In genomic region chr3:10288575-10288960, GRCh38 we compare ENCODE assay signal across 30 cellular contexts. TPM values are rescaled to one million over a fixed set of nuclear protein-coding genes. Genes with fewer than 3 reads are reported as not detected.
"Had no signal": no experiment of that assay in that cellular context is flagged by ENCODE, and none has a peak within 500 bp of the region (broad histone marks: within the 10 kb centered on the region; RNA-seq: fewer than 3 reads in every experiment).

No MANE protein-coding gene starts in this region.

- DNase-seq: colonic mucosa; effector CD8-positive, alpha-beta T cell; endodermal cell; foreskin fibroblast; gastrocnemius medialis; mucosa of descending colon; naive B cell; stimulated activated CD4-positive, alpha-beta T cell treated with anti-CD3 and anti-CD28 coated beads, Interleukin-12 subunit alpha, Interleukin-12 subunit beta, amount 100 ng/mL, for 4 hours; stimulated activated CD4-positive, alpha-beta T cell treated with anti-CD3 and anti-CD28 coated beads, Interleukin-2, amount 100 ng/mL, for 24 hours; stimulated activated CD4-positive, alpha-beta T cell treated with anti-CD3 and anti-CD28 coated beads, Interleukin-4, amount 100 ng/mL, for 24 hours; stimulated activated naive CD8-positive, alpha-beta T cell treated with anti-CD3 and anti-CD28 coated beads, Interleukin-15, Interleukin-2, amounts not matched to agents 100 U/mL and 50 U/mL, for 24 hours; testis; tibial artery had no signal

- H3K4me2 ChIP-seq: neural progenitor cell, smooth muscle cell had no signal

- H3K27ac Mint-ChIP-seq: dendritic cell treated with granulocyte-macrophage colony-stimulating factor and Interleukin-4, amounts not matched to agents 40 ng/mL and 50 ng/mL, for 4 days; endodermal cell; mesothelial cell of epicardium; natural killer cell treated with Interleukin-12 subunit alpha and Interleukin-12 subunit beta and Interleukin-15 and Interleukin-18, amount 100 ng/mL, for 72 hours; neural progenitor cell; stimulated activated memory B cell treated with anti-CD40 and anti-IgM and Interleukin-4, amounts not matched to agents 10 μg/mL and 1 μg/mL and 100 μg/mL, for 72 hours; type B pancreatic cell had no signal

- H3K9ac ChIP-seq: neural progenitor cell had no signal

- H3K4me3 ChIP-seq: colonic mucosa, gastrocnemius medialis, lung, mucosa of descending colon, neural progenitor cell, prostate gland, right atrium auricular region, smooth muscle cell, testis, tibial artery had no signal

- H3K27ac ChIP-seq: colonic mucosa, epithelial cell of prostate, gastrocnemius medialis, neural progenitor cell, prostate gland, right atrium auricular region, testis, tibial artery had no signal

- H3K4me1 Mint-ChIP-seq: mesothelial cell of epicardium had no signal

- H2AFZ ChIP-seq: neural progenitor cell had no signal

- H3K4me3 Mint-ChIP-seq: dendritic cell treated with granulocyte-macrophage colony-stimulating factor and Interleukin-4, amounts not matched to agents 40 ng/mL and 50 ng/mL, for 4 days; endodermal cell; memory B cell; mesothelial cell of epicardium; naive B cell; natural killer cell treated with Interleukin-12 subunit alpha and Interleukin-12 subunit beta and Interleukin-15 and Interleukin-18, amount 100 ng/mL, for 72 hours; neural progenitor cell; stimulated activated memory B cell treated with anti-CD40 and anti-IgM and Interleukin-4, amounts not matched to agents 10 μg/mL and 1 μg/mL and 100 μg/mL, for 72 hours; type B pancreatic cell had no signal

- H3K9me3 Mint-ChIP-seq: dendritic cell treated with granulocyte-macrophage colony-stimulating factor and Interleukin-4, amounts not matched to agents 40 ng/mL and 50 ng/mL, for 4 days; endodermal cell; memory B cell; mesothelial cell of epicardium; naive B cell; natural killer cell treated with Interleukin-12 subunit alpha and Interleukin-12 subunit beta and Interleukin-15 and Interleukin-18, amount 100 ng/mL, for 72 hours; neural progenitor cell; stimulated activated memory B cell treated with anti-CD40 and anti-IgM and Interleukin-4, amounts not matched to agents 10 μg/mL and 1 μg/mL and 100 μg/mL, for 72 hours; type B pancreatic cell had no signal

- H3K27me3 ChIP-seq: colonic mucosa, gastrocnemius medialis, neural progenitor cell, right atrium auricular region, testis, tibial artery had no signal

- ATAC-seq: esophagus mucosa; gastrocnemius medialis; left lobe of liver; mucosa of descending colon; natural killer cell treated with Interleukin-12 subunit alpha and Interleukin-12 subunit beta and Interleukin-15 and Interleukin-18, amount 100 ng/mL, for 72 hours; sciatic nerve; stimulated activated memory B cell treated with anti-CD40 and anti-IgM and Interleukin-4, amounts not matched to agents 10 μg/mL and 1 μg/mL and 100 μg/mL, for 72 hours; stimulated activated naive CD8-positive, alpha-beta T cell treated with anti-CD3 and anti-CD28 coated beads, Interleukin-15, Interleukin-2, amounts not matched to agents 100 U/mL and 50 U/mL, for 24 hours had no signal

- H3K4me1 ChIP-seq: colonic mucosa, gastrocnemius medialis, prostate gland, testis, tibial artery had no signal

- H3K27me3 Mint-ChIP-seq: dendritic cell treated with granulocyte-macrophage colony-stimulating factor and Interleukin-4, amounts not matched to agents 40 ng/mL and 50 ng/mL, for 4 days; memory B cell; naive B cell; natural killer cell treated with Interleukin-12 subunit alpha and Interleukin-12 subunit beta and Interleukin-15 and Interleukin-18, amount 100 ng/mL, for 72 hours; stimulated activated memory B cell treated with anti-CD40 and anti-IgM and Interleukin-4, amounts not matched to agents 10 μg/mL and 1 μg/mL and 100 μg/mL, for 72 hours; type B pancreatic cell had no signal

- H3K36me3 Mint-ChIP-seq: mesothelial cell of epicardium, naive B cell, type B pancreatic cell had no signal

- H3K9me3 ChIP-seq: colonic mucosa, gastrocnemius medialis, mucosa of descending colon, prostate gland, right atrium auricular region, testis, tibial artery had no signal

- H3K36me3 ChIP-seq: colonic mucosa, neural progenitor cell, prostate gland had no signal

RNA-seq across cellular contexts. Expression of gene GHRL, which starts 4.2 kb away (rescaled TPM):
- total RNA-seq: endodermal cell, gastrocnemius medialis, glomerular endothelial cell, right atrium auricular region, smooth muscle cell had no signal
- polyA plus RNA-seq: keratinocyte had no signal
